In the genomic region with DNA sequence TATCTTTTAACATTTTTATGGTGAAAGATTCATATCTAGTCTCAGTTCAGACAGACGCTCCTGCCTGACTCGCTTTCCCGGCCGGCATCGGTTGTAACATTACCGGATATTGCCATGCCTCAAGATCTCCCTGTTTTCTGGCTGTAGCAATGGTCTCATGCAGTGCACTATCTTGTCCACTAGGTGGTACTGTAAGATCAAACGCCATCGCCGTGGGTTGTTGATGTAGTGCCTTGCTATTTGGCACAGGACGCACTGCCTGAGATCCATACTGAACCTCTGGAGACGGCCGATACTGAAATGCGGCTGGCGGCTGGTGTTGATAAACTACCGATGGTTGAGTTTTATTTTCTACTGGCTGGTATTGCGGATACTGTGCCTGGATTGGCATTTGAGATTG, we compare ENCODE assay signal across 8 cellular contexts.
DNase-seq lines count a peak whose midpoint lies in the region; TF ChIP-seq lines count a peak whose summit lies in the region.
"Not testable (repeated sequence)": the region's sequence is repeated elsewhere in the genome, so short reads cannot be mapped to it uniquely, and the experiment has no call there.

No MANE protein-coding gene starts in this region.

- H3K36me3 ChIP-seq in HAP-1 (replicated peaks), result not testable (repeated sequence)

- H3K9me3 Mint-ChIP-seq in nephron, result not testable (repeated sequence)

- not testable (repeated sequence) for H3K9me3 ChIP-seq in HAP-1

- H3K27me3 ChIP-seq in HAP-1 (ENCODE audit: low read depth), result not testable (repeated sequence)

- TF ChIP-seq CTCF in AG09319 (IDR thresholded peaks at IDR 0.05; ENCODE audit: low read depth, low read length) (peak; percentile 53), nephron (IDR thresholded peaks at IDR 0.05; ENCODE audit: unreplicated experiment in 3 of 3) (peak; percentile 74 to 79 (median 75))

- in situ Hi-C loops in HAP-1 (cut with MboI; ENCODE audit: low sequenced_read_pairs), result not testable (repeated sequence)

- H3K36me3 Mint-ChIP-seq in nephron (ENCODE audit: low read depth), result not testable (repeated sequence)

- not testable (repeated sequence) for H3K4me3 Mint-ChIP-seq in nephron

- not testable (repeated sequence) for H3K4me3 ChIP-seq in HAP-1

- DNase-seq in AG09319 (ENCODE audit: extremely low read depth, low read depth), result peak; percentile 28
- DNase-seq in HAP-1 (ENCODE audit: low spot score in 2 of 2), result peak; percentile 11 to 67
- peak; percentile 60 for DNase-seq in NCI-H69 (lab: John Stamatoyannopoulos, UW)
- DNase-seq in activated CD4-positive, alpha-beta T cell treated with anti-CD3 and anti-CD28 coated beads for 1 hour, result peak; percentile 37
- DNase-seq in anterior cingulate cortex (lab: John Stamatoyannopoulos, UW), result peak in 36 of 58 donors; percentile 4 to 73 (median 26)
- peak; percentile 16 for DNase-seq in glomerular endothelial cell (ENCODE audit: extremely low read depth, low read depth, low spot score)
- DNase-seq in stimulated activated CD4-positive, alpha-beta T cell treated with anti-CD3 and anti-CD28 coated beads, TNF-alpha, amount 100 ng/mL, for 1 hour (ENCODE audit: low read depth in 3 of 3, low spot score in 1 of 3), result peak in 2 of 3 donors; percentile 5 to 18

- not testable (repeated sequence) for H3K27ac Mint-ChIP-seq in nephron

- H3K4me1 ChIP-seq in HAP-1, result not testable (repeated sequence)

- not testable (repeated sequence) for H3K4me1 Mint-ChIP-seq in nephron

- H3K27me3 Mint-ChIP-seq in nephron (ENCODE audit: low read depth), result peaks cover 37% of the 10 kb centered on the region
